22 cellular contexts compared by ENCODE assay signal in genomic region chr2:2742745-2743144, GRCh38.
A peak's percentile ranks its signal among the peaks of the same experiment; 100 is the strongest.
DNase-seq lines count a peak whose midpoint lies in the region; ATAC-seq, FAIRE-seq and TF ChIP-seq lines count a peak whose summit lies in the region.
"Had no signal": no experiment of that assay in that cellular context is flagged by ENCODE, and none has a peak within 500 bp of the region (broad histone marks: within the 10 kb centered on the region; RNA-seq: fewer than 3 reads in every experiment).

No MANE protein-coding gene starts in this region.

- DNase-seq in NCI-H1092 treated with DMSO at 0.1 percent for 48 hours (lab: John Stamatoyannopoulos, UW) (peak; percentile 1), NCI-H1092 (lab: John Stamatoyannopoulos, UW) (no peak), NCI-H446 (lab: John Stamatoyannopoulos, UW) (peak; percentile 66 to 71), foreskin keratinocyte (peak in 1 of 2 donors; percentile 45), retina (peak; percentile 50), GM19239 (ENCODE audit: insufficient read length, low spot score) (no peak)
- DNase-seq in stimulated activated naive CD4-positive, alpha-beta T cell (lab: John Stamatoyannopoulos, UW): no peak
- DNase-seq: activated naive CD4-positive, alpha-beta T cell treated with anti-CD3 and anti-CD28 coated beads, Interleukin-2, amount 10 ng/mL, durations not matched to agents 7 days and 5 days; activated T-cell treated with anti-CD3 and anti-CD28 coated beads for 4 hours; Calu3; GF-D8; H9; stimulated activated CD4-positive, alpha-beta T cell treated with anti-CD3 and anti-CD28 coated beads, Interleukin-4, amount 100 ng/mL, for 4 hours; T-helper 2 cell had no signal

- no peak for FAIRE-seq in GM19239 (lab: Jason Lieb, UNC)
- FAIRE-seq: GM12878 had no signal

- no peaks in the 10 kb centered on the region for H3K4me1 Mint-ChIP-seq in activated T-helper 17 cell treated with anti-CD3 and anti-CD28 coated beads, Interleukin-2, amount 50 U/mL, for 72 hours
- H3K4me1 Mint-ChIP-seq: activated naive CD4-positive, alpha-beta T cell treated with anti-CD3 and anti-CD28 coated beads, Interleukin-2, amount 10 ng/mL, durations not matched to agents 7 days and 5 days had no signal

- no peaks in the 10 kb centered on the region for H3K27me3 ChIP-seq in foreskin keratinocyte
- H3K27me3 ChIP-seq: ascending aorta, colonic mucosa, spleen had no signal

- H3K36me3 Mint-ChIP-seq in activated T-helper 17 cell treated with anti-CD3 and anti-CD28 coated beads, Interleukin-2, amount 50 U/mL, for 72 hours (ENCODE audit: low read depth): no peaks in the 10 kb centered on the region
- H3K36me3 Mint-ChIP-seq: activated naive CD4-positive, alpha-beta T cell treated with anti-CD3 and anti-CD28 coated beads, Interleukin-2, amount 10 ng/mL, durations not matched to agents 7 days and 5 days had no signal

- H3K4me1 ChIP-seq in foreskin keratinocyte: peaks cover 23% of the 10 kb centered on the region
- H3K4me1 ChIP-seq: ascending aorta, colonic mucosa, spleen had no signal

- H3K4me3 Mint-ChIP-seq in activated T-helper 17 cell treated with anti-CD3 and anti-CD28 coated beads, Interleukin-2, amount 50 U/mL, for 72 hours: no peak overlapping the region
- H3K4me3 Mint-ChIP-seq: activated naive CD4-positive, alpha-beta T cell treated with anti-CD3 and anti-CD28 coated beads, Interleukin-2, amount 10 ng/mL, durations not matched to agents 7 days and 5 days; H9; neural crest cell had no signal

- peaks cover 12% of the 10 kb centered on the region for H3K9me3 Mint-ChIP-seq in activated T-helper 17 cell treated with anti-CD3 and anti-CD28 coated beads, Interleukin-2, amount 50 U/mL, for 72 hours
- H3K9me3 Mint-ChIP-seq: activated naive CD4-positive, alpha-beta T cell treated with anti-CD3 and anti-CD28 coated beads, Interleukin-2, amount 10 ng/mL, durations not matched to agents 7 days and 5 days had no signal

- no peak for TF ChIP-seq CTCF in foreskin keratinocyte (conservative IDR thresholded peaks at IDR 0.05)

- peak overlapping the region; percentile 71 for H3K27ac ChIP-seq in foreskin keratinocyte
- H3K27ac ChIP-seq: colonic mucosa, psoas muscle, spleen, VCaP had no signal

- H3K27ac Mint-ChIP-seq in activated T-helper 17 cell treated with anti-CD3 and anti-CD28 coated beads, Interleukin-2, amount 50 U/mL, for 72 hours: no peak overlapping the region
- H3K27ac Mint-ChIP-seq: activated naive CD4-positive, alpha-beta T cell treated with anti-CD3 and anti-CD28 coated beads, Interleukin-2, amount 10 ng/mL, durations not matched to agents 7 days and 5 days had no signal

- peaks cover 10% of the 10 kb centered on the region for H3K27me3 Mint-ChIP-seq in activated T-helper 17 cell treated with anti-CD3 and anti-CD28 coated beads, Interleukin-2, amount 50 U/mL, for 72 hours

- ATAC-seq in foreskin keratinocyte: peak; percentile 22
- ATAC-seq in activated T-helper 17 cell treated with anti-CD3 and anti-CD28 coated beads, Interleukin-2, amount 50 U/mL, for 72 hours (replicated peaks): no peak
- ATAC-seq: GM12878 had no signal

Comparison
In these comparisons a context has a peak if more than half of its experiments do, and no peak if none do; other contexts are left out.
1. DNase-seq: peak in NCI-H1092 treated with DMSO at 0.1 percent for 48 hours (single experiment), NCI-H446 (2 of 2) and retina (single experiment); none in NCI-H1092 (single experiment), stimulated activated naive CD4-positive, alpha-beta T cell (0 of 6) and GM19239 (single experiment).